In genomic region chr15:44541282-44541958, GRCh38 we compare ENCODE assay signal across 9 cellular contexts. TPM values are rescaled to one million over a fixed set of nuclear protein-coding genes. Genes with fewer than 3 reads are reported as not detected.
DNase-seq lines count a peak whose midpoint lies in the region; ATAC-seq lines count a peak whose summit lies in the region.
"Had no signal": no experiment of that assay in that cellular context is flagged by ENCODE, and none has a peak within 500 bp of the region (broad histone marks: within the 10 kb centered on the region; RNA-seq: fewer than 3 reads in every experiment).

No MANE protein-coding gene starts in this region.

- peak overlapping the region; percentile 4 for H3K4me3 Mint-ChIP-seq in activated CD4-positive, alpha-beta T cell treated with anti-CD3 and anti-CD28 coated beads, Interleukin-2, amount 10 ng/mL, durations not matched to agents 24 days and 14 days

- H3K36me3 Mint-ChIP-seq in activated CD4-positive, alpha-beta T cell treated with anti-CD3 and anti-CD28 coated beads, Interleukin-2, amount 10 ng/mL, durations not matched to agents 24 days and 14 days (ENCODE audit: low read depth): peaks cover 60% of the 10 kb centered on the region

- H3K4me1 Mint-ChIP-seq in activated CD4-positive, alpha-beta T cell treated with anti-CD3 and anti-CD28 coated beads, Interleukin-2, amount 10 ng/mL, durations not matched to agents 24 days and 14 days: peaks cover 50% of the 10 kb centered on the region

- H3K36me3 ChIP-seq in SK-N-MC (ENCODE audit: insufficient read depth, low read length): peaks cover 54% of the 10 kb centered on the region
- peaks cover 28% of the 10 kb centered on the region for H3K36me3 ChIP-seq in skeletal muscle satellite cell (ENCODE audit: insufficient read depth, low read length)
- H3K36me3 ChIP-seq in aorta (ENCODE audit: control insufficient read depth in 1 of 2, insufficient read depth in 2 of 2, low read length in 1 of 2): no peaks in the 10 kb centered on the region

- H3K27me3 Mint-ChIP-seq in activated CD4-positive, alpha-beta T cell treated with anti-CD3 and anti-CD28 coated beads, Interleukin-2, amount 10 ng/mL, durations not matched to agents 24 days and 14 days: no peaks in the 10 kb centered on the region

- H3K9me3 Mint-ChIP-seq in activated CD4-positive, alpha-beta T cell treated with anti-CD3 and anti-CD28 coated beads, Interleukin-2, amount 10 ng/mL, durations not matched to agents 24 days and 14 days: no peaks in the 10 kb centered on the region

- H3K27ac ChIP-seq in SK-N-MC: peak overlapping the region; percentile 4; the same call in 1 of the 2 replicates
- H3K27ac ChIP-seq in aorta (ENCODE audit: low read depth in 1 of 2, low read length in 2 of 2): peak overlapping the region in 1 of 2 donors; percentile 74

- H3K9me3 ChIP-seq in SK-N-MC (ENCODE audit: low read depth, low read length) (no peaks in the 10 kb centered on the region), skeletal muscle satellite cell (replicated peaks; ENCODE audit: low read length) (no peaks in the 10 kb centered on the region), aorta (ENCODE audit: control insufficient read depth, low read length) (no peaks in the 10 kb centered on the region)

- H3K27ac Mint-ChIP-seq in activated CD4-positive, alpha-beta T cell treated with anti-CD3 and anti-CD28 coated beads, Interleukin-2, amount 10 ng/mL, durations not matched to agents 24 days and 14 days: peak overlapping the region; percentile 10

- H3K9ac ChIP-seq in SK-N-MC (ENCODE audit: insufficient read length) (no peak overlapping the region), skeletal muscle satellite cell (ENCODE audit: low read depth, low read length) (peak overlapping the region; percentile 45)

- no peak for ATAC-seq in GM21423 (IDR thresholded peaks at IDR 0.05; ENCODE audit: unreplicated experiment)
- no peak for ATAC-seq in aorta (ENCODE audit: low FRiP score)
- no peak for ATAC-seq in GM19328 (IDR thresholded peaks at IDR 0.05; ENCODE audit: unreplicated experiment)

- WGBS in aorta, 2 donors: 84 to 86% methylated on average over 4 of the region's 4 CpGs

- intact Hi-C loops in activated CD4-positive, alpha-beta T cell treated with anti-CD3 and anti-CD28 coated beads, Interleukin-2, amount 10 ng/mL, durations not matched to agents 24 days and 14 days (cut with micrococcal nuclease): loop anchor here (10.0 kb wide), 1 partner anchor 717 kb away; the partner anchor contains the start of genes MFAP1 and WDR76
- intact Hi-C loops in aorta (cut with DNase I): no loop called here

- peak overlapping the region; percentile 4; the same call in 1 of the 2 replicates for H3K4me3 ChIP-seq in SK-N-MC
- peak overlapping the region; percentile 18 for H3K4me3 ChIP-seq in skeletal muscle satellite cell (ENCODE audit: low read length)
- no peak overlapping the region for H3K4me3 ChIP-seq in aorta (ENCODE audit: low read length in 2 of 2)

- H3K27me3 ChIP-seq in skeletal muscle satellite cell (ENCODE audit: control insufficient read depth, insufficient read depth, low read length) (no peaks in the 10 kb centered on the region), aorta (ENCODE audit: control insufficient read depth in 1 of 2, insufficient read depth in 2 of 2, low read length in 1 of 2) (no peaks in the 10 kb centered on the region)

- H3K4me1 ChIP-seq in skeletal muscle satellite cell (ENCODE audit: control insufficient read depth, insufficient read depth, low read length): peaks cover 42% of the 10 kb centered on the region
- H3K4me1 ChIP-seq in aorta (ENCODE audit: control insufficient read depth in 1 of 2, insufficient read depth in 2 of 2, low read length in 2 of 2): peaks cover 2 to 7% of the 10 kb centered on the region in 2 donors

- DNase-seq in activated CD4-positive, alpha-beta T cell treated with anti-CD3 and anti-CD28 coated beads, Interleukin-2, amount 10 ng/mL, durations not matched to agents 24 days and 14 days: peak; percentile 45
- no peak for DNase-seq in activated CD4-positive, alpha-beta T cell treated with anti-CD3 and anti-CD28 coated beads for 4 hours
- DNase-seq in SK-N-MC (ENCODE audit: low read depth, low spot score) (no peak), fibroblast of gingiva (ENCODE audit: low read depth) (peak; percentile 80), aorta (no peak)
- DNase-seq: OCI-M1 had no signal

- H3K4me2 ChIP-seq in skeletal muscle satellite cell (ENCODE audit: low read length): peak overlapping the region; percentile 60

RNA-seq across cellular contexts. Expression of gene EIF3J, which starts 4.5 kb away (rescaled TPM):
- 161 and 166 TPM in 2 replicates for total RNA-seq in activated CD4-positive, alpha-beta T cell treated with anti-CD3 and anti-CD28 coated beads, Interleukin-2, amount 10 ng/mL, durations not matched to agents 24 days and 14 days
- total RNA-seq in skeletal muscle satellite cell (2012; rRNA removed): 32.4 and 40.6 TPM in 2 replicates
- 10 to 100 TPM; 61.7 to 65.9 TPM for total RNA-seq in aorta
- polyA plus RNA-seq in aorta: 10 to 100 TPM; 30.2 to 51.5 TPM

Comparison
In these comparisons a context has a peak if more than half of its experiments do, and no peak if none do; other contexts are left out.
1. DNase-seq: peak in activated CD4-positive, alpha-beta T cell treated with anti-CD3 and anti-CD28 coated beads, Interleukin-2, amount 10 ng/mL, durations not matched to agents 24 days and 14 days (single experiment) and fibroblast of gingiva (single experiment); none in activated CD4-positive, alpha-beta T cell treated with anti-CD3 and anti-CD28 coated beads for 4 hours (0 of 2), SK-N-MC (single experiment) and aorta (0 of 2).
2. H3K4me3 ChIP-seq: peak in SK-N-MC (single experiment) and skeletal muscle satellite cell (single experiment); none in aorta (0 of 2).